Comparison of ENCODE assay signal across 21 cellular contexts in the genomic region with DNA sequence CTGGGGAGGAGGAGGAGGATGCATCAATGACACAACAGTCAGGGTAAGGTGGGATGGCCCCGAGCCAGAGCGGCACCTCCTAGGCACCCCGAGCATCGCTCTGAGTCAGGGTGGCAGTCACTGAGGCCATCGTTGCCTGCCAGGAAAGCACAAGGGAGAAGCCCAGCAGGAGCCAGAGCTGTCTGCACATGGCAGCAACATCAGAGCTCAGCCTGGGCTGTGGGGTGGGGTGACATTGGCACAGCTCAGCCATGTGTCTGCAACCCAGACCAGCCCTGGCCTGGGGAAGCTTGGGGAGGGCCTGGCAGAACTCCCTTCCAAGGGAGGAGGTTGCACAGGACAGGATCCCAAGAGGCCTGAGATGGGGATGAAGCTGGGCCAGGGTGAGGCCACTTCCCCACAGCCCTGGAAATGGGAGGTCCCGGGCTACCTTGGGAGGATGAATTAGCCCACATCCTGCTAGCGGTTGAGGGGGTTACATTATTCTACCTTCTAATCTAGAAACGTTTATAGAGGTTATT.
DNase-seq lines count a peak whose midpoint lies in the region; ATAC-seq and TF ChIP-seq lines count a peak whose summit lies in the region.
"Had no signal": no experiment of that assay in that cellular context is flagged by ENCODE, and none has a peak within 500 bp of the region (broad histone marks: within the 10 kb centered on the region; RNA-seq: fewer than 3 reads in every experiment).

No MANE protein-coding gene starts in this region.

- H3K4me1 Mint-ChIP-seq in dendritic cell treated with granulocyte-macrophage colony-stimulating factor and Interleukin-4, amounts not matched to agents 40 ng/mL and 50 ng/mL, for 4 days (ENCODE audit: low read depth): peaks cover 93% of the 10 kb centered on the region
- no peaks in the 10 kb centered on the region for H3K4me1 Mint-ChIP-seq in CD8-positive, alpha-beta memory T cell

- intact Hi-C loops in right cardiac atrium (cut with DNase I) (no loop called here), cardiac septum (cut with DNase I) (no loop called here), testis (cut with DNase I; ENCODE audit: low total_unique reads) (no loop called here)
- intact Hi-C loops in dendritic cell treated with granulocyte-macrophage colony-stimulating factor and Interleukin-4, amounts not matched to agents 40 ng/mL and 50 ng/mL, for 4 days (cut with micrococcal nuclease): no loop called here

- no peak overlapping the region for H3K4me3 ChIP-seq in right cardiac atrium (ENCODE audit: low read length)
- H3K4me3 ChIP-seq in neuronal stem cell (ENCODE audit: low read length in 2 of 2): no peak overlapping the region
- H3K4me3 ChIP-seq in testis: no peak overlapping the region
- no peak overlapping the region for H3K4me3 ChIP-seq in CD8-positive, alpha-beta memory T cell (ENCODE audit: low read length)
- H3K4me3 ChIP-seq: GM12878, HAP-1 had no signal

- peaks cover 6% of the 10 kb centered on the region for H3K36me3 Mint-ChIP-seq in dendritic cell treated with granulocyte-macrophage colony-stimulating factor and Interleukin-4, amounts not matched to agents 40 ng/mL and 50 ng/mL, for 4 days (ENCODE audit: low read depth)
- no peaks in the 10 kb centered on the region for H3K36me3 Mint-ChIP-seq in CD8-positive, alpha-beta memory T cell

- H4K91ac ChIP-seq in neuronal stem cell (ENCODE audit: low read depth, low read length, poor library complexity): no peak overlapping the region

- H3K36me3 ChIP-seq in neuronal stem cell (replicated peaks in 1 of 2; ENCODE audit: control insufficient read depth in 2 of 2, insufficient read depth in 2 of 2, low read length in 2 of 2): no peaks in the 10 kb centered on the region
- no peaks in the 10 kb centered on the region for H3K36me3 ChIP-seq in testis (ENCODE audit: low read depth, missing control alignments)
- no peaks in the 10 kb centered on the region for H3K36me3 ChIP-seq in CD8-positive, alpha-beta memory T cell (ENCODE audit: insufficient read depth, low read length)
- H3K36me3 ChIP-seq: HAP-1 had no signal

- H3K4me2 ChIP-seq in neuronal stem cell (ENCODE audit: insufficient read depth, low read length, poor library complexity, severe bottlenecking): no peak overlapping the region

- H3K27ac ChIP-seq in right cardiac atrium (ENCODE audit: low read length) (no peak overlapping the region), neuronal stem cell (replicated peaks; ENCODE audit: low read length) (no peak overlapping the region), testis (no peak overlapping the region)
- no peak overlapping the region for H3K27ac ChIP-seq in CD8-positive, alpha-beta memory T cell (ENCODE audit: low read depth, low read length)
- H3K27ac ChIP-seq: HL-60 had no signal

- H3K27me3 ChIP-seq in right cardiac atrium (ENCODE audit: control insufficient read depth, insufficient read depth): no peaks in the 10 kb centered on the region
- H3K27me3 ChIP-seq in neuronal stem cell (ENCODE audit: control insufficient read depth in 3 of 3, insufficient read depth in 3 of 3, low read depth in 1 of 3, low read length in 3 of 3): no peaks in the 10 kb centered on the region
- no peaks in the 10 kb centered on the region for H3K27me3 ChIP-seq in testis
- no peaks in the 10 kb centered on the region for H3K27me3 ChIP-seq in CD8-positive, alpha-beta memory T cell (ENCODE audit: insufficient read depth, low read length, poor library complexity, severe bottlenecking)

- no peak for TF ChIP-seq CTCF in testis (IDR thresholded peaks at IDR 0.05)

- H2BK5ac ChIP-seq in neuronal stem cell (ENCODE audit: low read length): no peak overlapping the region

- TF ChIP-seq POLR2A in testis (IDR thresholded peaks at IDR 0.05): no peak

- H3K18ac ChIP-seq in neuronal stem cell (ENCODE audit: low read length): no peak overlapping the region

- no peak overlapping the region for H2BK15ac ChIP-seq in neuronal stem cell (ENCODE audit: low read length)

- no peak overlapping the region for H2AK5ac ChIP-seq in neuronal stem cell (ENCODE audit: low read depth, low read length)

- no peaks in the 10 kb centered on the region for H3K9me3 ChIP-seq in right cardiac atrium (ENCODE audit: control insufficient read depth, low read length)
- no peaks in the 10 kb centered on the region for H3K9me3 ChIP-seq in neuronal stem cell (replicated peaks in 1 of 2; ENCODE audit: control insufficient read depth in 2 of 2, insufficient read depth in 1 of 2, low read depth in 1 of 2, low read length in 2 of 2)
- no peaks in the 10 kb centered on the region for H3K9me3 ChIP-seq in testis
- no peaks in the 10 kb centered on the region for H3K9me3 ChIP-seq in CD8-positive, alpha-beta memory T cell (ENCODE audit: low read length)
- H3K9me3 ChIP-seq: HAP-1 had no signal

- no peak overlapping the region for H2AFZ ChIP-seq in neuronal stem cell (ENCODE audit: low read length)

- no peaks in the 10 kb centered on the region for H3K79me1 ChIP-seq in neuronal stem cell (ENCODE audit: low read depth, low read length)

- H3K23ac ChIP-seq in neuronal stem cell (ENCODE audit: low read depth, low read length, poor library complexity): peak overlapping the region; percentile 12

- H3K14ac ChIP-seq in neuronal stem cell (ENCODE audit: low read length): peak overlapping the region; percentile 72

- H3K9me3 Mint-ChIP-seq in dendritic cell treated with granulocyte-macrophage colony-stimulating factor and Interleukin-4, amounts not matched to agents 40 ng/mL and 50 ng/mL, for 4 days: peaks cover 6% of the 10 kb centered on the region
- H3K9me3 Mint-ChIP-seq in CD8-positive, alpha-beta memory T cell: peaks cover 0 to 4% (median 2%) of the 10 kb centered on the region in 5 donors

- H3K27me3 Mint-ChIP-seq in dendritic cell treated with granulocyte-macrophage colony-stimulating factor and Interleukin-4, amounts not matched to agents 40 ng/mL and 50 ng/mL, for 4 days: peaks cover 5% of the 10 kb centered on the region
- H3K27me3 Mint-ChIP-seq in CD8-positive, alpha-beta memory T cell: peaks cover 5 to 9% of the 10 kb centered on the region in 2 donors

- DNase-seq in right cardiac atrium (peak in 2 of 3 donors; percentile 50 to 57), cardiac septum (ENCODE audit: low spot score) (no peak), neuronal stem cell (ENCODE audit: low spot score) (no peak), testis (no peak)
- DNase-seq in CD8-positive, alpha-beta memory T cell: no peak
- DNase-seq: AML-193, COR-L47, DMS79, KG1, NCI-H1105 treated with DMSO at 0.1 percent for 48 hours, NCI-H2029 treated with DMSO at 0.1 percent for 48 hours, NCI-H226, NCI-H524, NCI-H774, OCI-M1, Right ventricle myocardium superior had no signal

- ATAC-seq in right cardiac atrium (peak; percentile 18 to 38), GM19397 (IDR thresholded peaks at IDR 0.05; ENCODE audit: unreplicated experiment) (no peak)
- ATAC-seq: GM12878 had no signal

- peak overlapping the region; percentile 66 for H3K27ac Mint-ChIP-seq in dendritic cell treated with granulocyte-macrophage colony-stimulating factor and Interleukin-4, amounts not matched to agents 40 ng/mL and 50 ng/mL, for 4 days
- H3K27ac Mint-ChIP-seq in CD8-positive, alpha-beta memory T cell: no peak overlapping the region

- POLR2A ChIA-PET in CD8-positive, alpha-beta memory T cell (lab: Charles Lee): no interaction called here

- no peak overlapping the region for H2BK120ac ChIP-seq in neuronal stem cell (ENCODE audit: low read depth, low read length)

- CTCF ChIA-PET in CD8-positive, alpha-beta memory T cell (lab: Charles Lee): no interaction called here

- no peak overlapping the region for H4K8ac ChIP-seq in neuronal stem cell (ENCODE audit: low read depth, low read length)

- WGBS in right cardiac atrium: 81% methylated on average over 8 of the region's 8 CpGs
- WGBS in neuronal stem cell (ENCODE audit: extremely low coverage in 2 of 2, insufficient read length in 2 of 2, insufficient replicate concordance in 1 of 2), 2 donors: no CpG with 5 or more reads among the region's 8 CpGs
- WGBS in testis, 2 donors: 88% methylated on average over 8 of the region's 8 CpGs

- no peak overlapping the region for H3K4ac ChIP-seq in neuronal stem cell (ENCODE audit: low read length)

- no peak overlapping the region for H2BK12ac ChIP-seq in neuronal stem cell (ENCODE audit: low read length)

- no peaks in the 10 kb centered on the region for H3K4me1 ChIP-seq in right cardiac atrium (ENCODE audit: control insufficient read depth, insufficient read depth, low read length)
- H3K4me1 ChIP-seq in neuronal stem cell (ENCODE audit: control insufficient read depth in 2 of 2, insufficient read depth in 1 of 2, low read depth in 1 of 2, low read length in 2 of 2): no peaks in the 10 kb centered on the region
- no peaks in the 10 kb centered on the region for H3K4me1 ChIP-seq in testis
- no peaks in the 10 kb centered on the region for H3K4me1 ChIP-seq in CD8-positive, alpha-beta memory T cell (ENCODE audit: insufficient read depth, low read length)
- H3K4me1 ChIP-seq: HAP-1 had no signal

- H3K4me3 Mint-ChIP-seq in dendritic cell treated with granulocyte-macrophage colony-stimulating factor and Interleukin-4, amounts not matched to agents 40 ng/mL and 50 ng/mL, for 4 days: no peak overlapping the region
- H3K4me3 Mint-ChIP-seq in CD8-positive, alpha-beta memory T cell: no peak overlapping the region

- H3K9ac ChIP-seq in neuronal stem cell (ENCODE audit: low read depth, low read length, poor library complexity): no peak overlapping the region

Comparison
In these comparisons a context has a peak if more than half of its experiments do, and no peak if none do; other contexts are left out.
1. DNase-seq: peak in right cardiac atrium (2 of 3); none in cardiac septum (single experiment), neuronal stem cell (single experiment), testis (single experiment) and CD8-positive, alpha-beta memory T cell (0 of 5).